Comparison of ENCODE assay signal across 10 cellular contexts in the genomic region with DNA sequence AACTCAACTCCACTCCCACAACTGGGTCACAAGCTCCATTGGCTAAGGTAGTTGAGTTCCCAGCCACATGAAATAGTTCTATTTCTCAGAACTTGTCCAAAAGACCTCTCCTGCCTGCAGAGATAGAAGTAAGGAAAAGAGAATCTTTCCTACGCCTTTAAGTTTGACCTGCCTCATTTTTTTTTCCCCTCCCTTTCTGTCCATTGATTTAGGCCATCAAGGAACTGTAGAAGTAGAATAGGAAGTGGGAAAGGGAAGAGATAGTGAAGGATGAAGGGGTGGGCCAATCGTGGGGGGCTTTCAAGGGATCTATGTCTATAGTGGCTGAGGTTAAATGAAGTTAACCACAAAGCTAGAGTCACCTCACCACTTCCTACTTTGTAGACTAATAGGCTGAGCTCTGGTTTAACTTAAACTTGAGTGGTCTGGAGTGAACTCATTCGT. TPM values are rescaled to one million over a fixed set of nuclear protein-coding genes. Genes with fewer than 3 reads are reported as not detected.
DNase-seq lines count a peak whose midpoint lies in the region; ATAC-seq and TF ChIP-seq lines count a peak whose summit lies in the region.
"Had no signal": no experiment of that assay in that cellular context is flagged by ENCODE, and none has a peak within 500 bp of the region (broad histone marks: within the 10 kb centered on the region; RNA-seq: fewer than 3 reads in every experiment).

No MANE protein-coding gene starts in this region.

- DNase-seq in GM10248 (ENCODE audit: extremely low spot score) (peak; percentile 35), SKM-1 treated with dmso at 0.1 percent for 144 hours (lab: John Stamatoyannopoulos, UW; ENCODE audit: unreplicated experiment) (no peak), SHP77 treated with DMSO at 0.1 percent for 48 hours (lab: John Stamatoyannopoulos, UW) (no peak)
- no peak for DNase-seq in activated naive CD8-positive, alpha-beta T cell treated with anti-CD3 and anti-CD28 coated beads for 36 hours
- no peak for DNase-seq in central memory CD4-positive, alpha-beta T cell
- DNase-seq: adrenal gland, NCI-H446 treated with DMSO at 0.1 percent for 48 hours had no signal

- TF ChIP-seq CTCF in GM10248 (IDR thresholded peaks at IDR 0.05; ENCODE audit: control extremely low read depth, extremely low read depth, low read depth, missing control alignments) = no peak

- H3K4me3 Mint-ChIP-seq in activated naive CD8-positive, alpha-beta T cell treated with anti-CD3 and anti-CD28 coated beads for 36 hours = peak overlapping the region; percentile 27

- peak; percentile 67 for ATAC-seq in GM21447 (IDR thresholded peaks at IDR 0.05; ENCODE audit: unreplicated experiment)
- ATAC-seq in HG03571 (IDR thresholded peaks at IDR 0.05; ENCODE audit: unreplicated experiment) = peak; percentile 86
- no peak for ATAC-seq in HG02763 (IDR thresholded peaks at IDR 0.05; ENCODE audit: unreplicated experiment)

- no peaks in the 10 kb centered on the region for H3K36me3 Mint-ChIP-seq in activated naive CD8-positive, alpha-beta T cell treated with anti-CD3 and anti-CD28 coated beads for 36 hours

- CTCF ChIA-PET in GM10248 (lab: Yijun Ruan, JAX) = interaction anchor here (0.7 to 1.3 kb wide), 3 partner anchors 9 to 23 kb away, joined by 3 to 4 read pairs (median 3); no protein-coding TSS in a partner anchor

- no peaks in the 10 kb centered on the region for H3K27me3 Mint-ChIP-seq in activated naive CD8-positive, alpha-beta T cell treated with anti-CD3 and anti-CD28 coated beads for 36 hours

- peak overlapping the region; percentile 56 for H3K27ac Mint-ChIP-seq in activated naive CD8-positive, alpha-beta T cell treated with anti-CD3 and anti-CD28 coated beads for 36 hours

- POLR2A ChIA-PET in GM10248 (lab: Yijun Ruan, JAX) = interaction anchor here (0.7 kb wide), 2 partner anchors 266 to 1578 kb away, joined by 5 to 6 read pairs; no protein-coding TSS in a partner anchor

- H3K4me1 Mint-ChIP-seq in activated naive CD8-positive, alpha-beta T cell treated with anti-CD3 and anti-CD28 coated beads for 36 hours = peaks cover 14% of the 10 kb centered on the region

- no peaks in the 10 kb centered on the region for H3K9me3 Mint-ChIP-seq in activated naive CD8-positive, alpha-beta T cell treated with anti-CD3 and anti-CD28 coated beads for 36 hours

RNA-seq across cellular contexts. Expression of a gene that starts 13.8 kb away (rescaled TPM):
- total RNA-seq in activated naive CD8-positive, alpha-beta T cell treated with anti-CD3 and anti-CD28 coated beads for 36 hours = 10 to 100 TPM; 77.2 to 85.5 TPM
